ENCODE assay signal across 19 cellular contexts in genomic region chr4:158133551-158133950, GRCh38.
"Had no signal": no experiment of that assay in that cellular context is flagged by ENCODE, and none has a peak within 500 bp of the region (broad histone marks: within the 10 kb centered on the region; RNA-seq: fewer than 3 reads in every experiment).

No MANE protein-coding gene starts in this region.

- ATAC-seq: effector memory CD8-positive, alpha-beta T cell; left colon; mucosa of descending colon; naive thymus-derived CD8-positive, alpha-beta T cell; psoas muscle had no signal

- H3K4me2 ChIP-seq: hepatocyte had no signal

- DNase-seq: effector memory CD8-positive, alpha-beta T cell; esophagus squamous epithelium; foreskin melanocyte; head of caudate nucleus; kidney; left colon; mucosa of descending colon; naive thymus-derived CD8-positive, alpha-beta T cell; psoas muscle; retina; sigmoid colon; small intestine; stimulated activated CD4-positive, alpha-beta T cell treated with anti-CD3 and anti-CD28 coated beads, Interleukin-12 subunit alpha, Interleukin-12 subunit beta, amount 100 ng/mL, for 4 hours; stimulated activated naive CD4-positive, alpha-beta T cell; stomach; substantia nigra; trophoblast cell had no signal

- H2AFZ ChIP-seq: hepatocyte had no signal

- H3K36me3 ChIP-seq: esophagus squamous epithelium, neutrophil had no signal

- H3K4me1 ChIP-seq: psoas muscle had no signal

- H3K4me3 ChIP-seq: esophagus squamous epithelium, hepatocyte, mucosa of descending colon, psoas muscle, sigmoid colon, stomach had no signal

- H3K27me3 ChIP-seq: esophagus squamous epithelium, hepatocyte, neutrophil, sigmoid colon, stomach had no signal

- H3K9me3 ChIP-seq: esophagus squamous epithelium, mucosa of descending colon, neutrophil, psoas muscle, sigmoid colon, stomach had no signal

- H3K27ac ChIP-seq: esophagus squamous epithelium, hepatocyte, neutrophil, psoas muscle, sigmoid colon, stomach had no signal
